18 cellular contexts compared by ENCODE assay signal in genomic region chr2:159549234-159549633, GRCh38.
DNase-seq lines count a peak whose midpoint lies in the region; ATAC-seq and TF ChIP-seq lines count a peak whose summit lies in the region.
"Had no signal": no experiment of that assay in that cellular context is flagged by ENCODE, and none has a peak within 500 bp of the region (broad histone marks: within the 10 kb centered on the region; RNA-seq: fewer than 3 reads in every experiment).

No MANE protein-coding gene starts in this region.

- no peak overlapping the region for H3K4me3 Mint-ChIP-seq in WTC11
- H3K4me3 Mint-ChIP-seq in activated T-helper 1 cell treated with anti-CD3 and anti-CD28 coated beads, Interleukin-12 subunit alpha, Interleukin-12 subunit beta, Interleukin-2, Interleukin-4 antibody, amounts not matched to agents 30 ng/mL and 10 ng/mL and 1 ng/mL, durations not matched to agents 14 hours and 24 hours and 36 hours, result no peak overlapping the region
- H3K4me3 Mint-ChIP-seq: activated naive CD4-positive, alpha-beta T cell treated with anti-CD3 and anti-CD28 coated beads, Interleukin-2, amount 10 ng/mL, durations not matched to agents 7 days and 5 days; central memory CD8-positive, alpha-beta T cell; natural killer cell treated with Interleukin-12 subunit alpha and Interleukin-12 subunit beta and Interleukin-15 and Interleukin-18, amount 100 ng/mL, for 72 hours; T-helper 17 cell had no signal

- ATAC-seq in WTC11, result no peak
- ATAC-seq in right lobe of liver, result no peak
- ATAC-seq: natural killer cell treated with Interleukin-12 subunit alpha and Interleukin-12 subunit beta and Interleukin-15 and Interleukin-18, amount 100 ng/mL, for 72 hours; T-helper 17 cell had no signal

- POLR2A ChIA-PET in GM10248 (lab: Yijun Ruan, JAX), result interaction anchor here (0.7 kb wide), 1 partner anchor 193 kb away, joined by 3 read pairs; no protein-coding TSS in a partner anchor
- POLR2A ChIA-PET in WTC11 (lab: Charles Lee), result no interaction called here

- H3K36me3 Mint-ChIP-seq in WTC11, result peaks cover 3% of the 10 kb centered on the region; the same call in 1 of the 2 replicates
- H3K36me3 Mint-ChIP-seq in activated T-helper 1 cell treated with anti-CD3 and anti-CD28 coated beads, Interleukin-12 subunit alpha, Interleukin-12 subunit beta, Interleukin-2, Interleukin-4 antibody, amounts not matched to agents 30 ng/mL and 10 ng/mL and 1 ng/mL, durations not matched to agents 14 hours and 24 hours and 36 hours (ENCODE audit: low read depth), result no peaks in the 10 kb centered on the region
- H3K36me3 Mint-ChIP-seq: activated naive CD4-positive, alpha-beta T cell treated with anti-CD3 and anti-CD28 coated beads, Interleukin-2, amount 10 ng/mL, durations not matched to agents 7 days and 5 days; natural killer cell treated with Interleukin-12 subunit alpha and Interleukin-12 subunit beta and Interleukin-15 and Interleukin-18, amount 100 ng/mL, for 72 hours had no signal

- no peaks in the 10 kb centered on the region for H3K4me1 ChIP-seq in effector memory CD4-positive, alpha-beta T cell (ENCODE audit: control insufficient read depth, insufficient read depth, low read length, poor library complexity, severe bottlenecking)
- no peaks in the 10 kb centered on the region for H3K4me1 ChIP-seq in right lobe of liver

- 84% methylated on average over 6 of the region's 6 CpGs for WGBS in right lobe of liver (ENCODE audit: insufficient coverage, low coverage, low lambda C conversion rate, missing lambda C conversion rate)

- H3K27ac Mint-ChIP-seq in WTC11, result peak overlapping the region; percentile 23; the same call in 1 of the 2 replicates
- no peak overlapping the region for H3K27ac Mint-ChIP-seq in activated T-helper 1 cell treated with anti-CD3 and anti-CD28 coated beads, Interleukin-12 subunit alpha, Interleukin-12 subunit beta, Interleukin-2, Interleukin-4 antibody, amounts not matched to agents 30 ng/mL and 10 ng/mL and 1 ng/mL, durations not matched to agents 14 hours and 24 hours and 36 hours
- H3K27ac Mint-ChIP-seq: activated naive CD4-positive, alpha-beta T cell treated with anti-CD3 and anti-CD28 coated beads, Interleukin-2, amount 10 ng/mL, durations not matched to agents 7 days and 5 days; natural killer cell treated with Interleukin-12 subunit alpha and Interleukin-12 subunit beta and Interleukin-15 and Interleukin-18, amount 100 ng/mL, for 72 hours; T-helper 17 cell had no signal

- TF ChIP-seq CTCF in GM10248 (IDR thresholded peaks at IDR 0.05; ENCODE audit: control extremely low read depth, extremely low read depth, low read depth, missing control alignments), result no peak
- TF ChIP-seq CTCF in NB4 (IDR thresholded peaks at IDR 0.05; ENCODE audit: low read depth, low read length), result no peak
- TF ChIP-seq CTCF in WTC11 (IDR thresholded peaks at IDR 0.05), result no peak
- TF ChIP-seq CTCF in right lobe of liver (IDR thresholded peaks at IDR 0.05), result no peak

- CTCF ChIA-PET in GM10248 (lab: Yijun Ruan, JAX), result interaction anchor here (0.8 to 1.9 kb wide), 4 partner anchors 10 to 19 kb away, joined by 3 to 6 read pairs (median 4); no protein-coding TSS in a partner anchor
- CTCF ChIA-PET in WTC11 (lab: Charles Lee), result interaction anchor here (0.7 to 1.0 kb wide), 3 partner anchors 8 to 366 kb away, joined by 3 to 8 read pairs (median 6); no protein-coding TSS in a partner anchor

- peak; percentile 13 for DNase-seq in GM10248 (ENCODE audit: extremely low spot score)
- DNase-seq in NB4 (ENCODE audit: low read depth), result peak; percentile 42
- no peak for DNase-seq in WTC11 (ENCODE audit: low spot score)
- peak; percentile 27 for DNase-seq in glomerular endothelial cell (ENCODE audit: extremely low read depth, low read depth, low spot score)
- no peak for DNase-seq in effector memory CD4-positive, alpha-beta T cell
- no peak for DNase-seq in right lobe of liver
- no peak for DNase-seq in activated T-helper 1 cell treated with anti-CD3 and anti-CD28 coated beads, Interleukin-12 subunit alpha, Interleukin-12 subunit beta, Interleukin-2, Interleukin-4 antibody, amounts not matched to agents 30 ng/mL and 10 ng/mL and 1 ng/mL, durations not matched to agents 14 hours and 24 hours and 36 hours (ENCODE audit: low spot score)
- no peak for DNase-seq in NCI-H1048 (lab: John Stamatoyannopoulos, UW)
- DNase-seq: activated CD8-positive, alpha-beta memory T cell treated with anti-CD3 and anti-CD28 coated beads, Interleukin-2, amount 50 U/mL, for 4 hours; activated naive CD4-positive, alpha-beta T cell treated with anti-CD3 and anti-CD28 coated beads, Interleukin-2, amount 10 ng/mL, durations not matched to agents 7 days and 5 days; Calu3; glutamatergic neuron; NCI-H2081 treated with DMSO at 0.1 percent for 48 hours; NCI-H526 treated with DMSO at 0.1 percent for 48 hours; T-helper 17 cell had no signal

- intact Hi-C loops in right lobe of liver (cut with DNase I), result no loop called here
- intact Hi-C loops in activated T-helper 1 cell treated with anti-CD3 and anti-CD28 coated beads, Interleukin-12 subunit alpha, Interleukin-12 subunit beta, Interleukin-2, Interleukin-4 antibody, amounts not matched to agents 30 ng/mL and 10 ng/mL and 1 ng/mL, durations not matched to agents 14 hours and 24 hours and 36 hours (cut with micrococcal nuclease), result no loop called here

- no peaks in the 10 kb centered on the region for H3K27me3 ChIP-seq in effector memory CD4-positive, alpha-beta T cell (replicated peaks; ENCODE audit: control insufficient read depth, insufficient read depth, low read length, poor library complexity, severe bottlenecking)
- no peaks in the 10 kb centered on the region for H3K27me3 ChIP-seq in right lobe of liver

- no peak for TF ChIP-seq POLR2A in NB4 (IDR thresholded peaks at IDR 0.05; ENCODE audit: extremely low read depth, insufficient read length)
- TF ChIP-seq POLR2A in right lobe of liver (IDR thresholded peaks at IDR 0.05), result no peak

- H3K27ac ChIP-seq in effector memory CD4-positive, alpha-beta T cell (ENCODE audit: insufficient read depth, low read length, poor library complexity, severe bottlenecking), result no peak overlapping the region
- no peak overlapping the region for H3K27ac ChIP-seq in right lobe of liver

- no peak overlapping the region for H3K4me3 ChIP-seq in NB4 (ENCODE audit: low read depth, low read length)
- no peak overlapping the region for H3K4me3 ChIP-seq in effector memory CD4-positive, alpha-beta T cell (ENCODE audit: insufficient read depth, low read depth, low read length, poor library complexity, severe bottlenecking)
- no peak overlapping the region for H3K4me3 ChIP-seq in right lobe of liver
- H3K4me3 ChIP-seq: lung had no signal

- H3K27me3 Mint-ChIP-seq in WTC11 (ENCODE audit: low read depth), result no peaks in the 10 kb centered on the region
- no peaks in the 10 kb centered on the region for H3K27me3 Mint-ChIP-seq in activated T-helper 1 cell treated with anti-CD3 and anti-CD28 coated beads, Interleukin-12 subunit alpha, Interleukin-12 subunit beta, Interleukin-2, Interleukin-4 antibody, amounts not matched to agents 30 ng/mL and 10 ng/mL and 1 ng/mL, durations not matched to agents 14 hours and 24 hours and 36 hours (ENCODE audit: insufficient read depth)
- H3K27me3 Mint-ChIP-seq: activated naive CD4-positive, alpha-beta T cell treated with anti-CD3 and anti-CD28 coated beads, Interleukin-2, amount 10 ng/mL, durations not matched to agents 7 days and 5 days; natural killer cell treated with Interleukin-12 subunit alpha and Interleukin-12 subunit beta and Interleukin-15 and Interleukin-18, amount 100 ng/mL, for 72 hours; T-helper 17 cell had no signal

- no peaks in the 10 kb centered on the region for H3K9me3 ChIP-seq in effector memory CD4-positive, alpha-beta T cell (ENCODE audit: control insufficient read depth, low read length)
- no peaks in the 10 kb centered on the region for H3K9me3 ChIP-seq in right lobe of liver

- peaks cover 22% of the 10 kb centered on the region for H3K4me1 Mint-ChIP-seq in WTC11
- no peaks in the 10 kb centered on the region for H3K4me1 Mint-ChIP-seq in activated T-helper 1 cell treated with anti-CD3 and anti-CD28 coated beads, Interleukin-12 subunit alpha, Interleukin-12 subunit beta, Interleukin-2, Interleukin-4 antibody, amounts not matched to agents 30 ng/mL and 10 ng/mL and 1 ng/mL, durations not matched to agents 14 hours and 24 hours and 36 hours (ENCODE audit: low read depth)
- H3K4me1 Mint-ChIP-seq: central memory CD8-positive, alpha-beta T cell had no signal

- H3K36me3 ChIP-seq in effector memory CD4-positive, alpha-beta T cell (ENCODE audit: control insufficient read depth, insufficient read depth, low read length), result no peaks in the 10 kb centered on the region
- no peaks in the 10 kb centered on the region for H3K36me3 ChIP-seq in right lobe of liver

- no peaks in the 10 kb centered on the region for H3K9me3 Mint-ChIP-seq in WTC11
- H3K9me3 Mint-ChIP-seq in activated T-helper 1 cell treated with anti-CD3 and anti-CD28 coated beads, Interleukin-12 subunit alpha, Interleukin-12 subunit beta, Interleukin-2, Interleukin-4 antibody, amounts not matched to agents 30 ng/mL and 10 ng/mL and 1 ng/mL, durations not matched to agents 14 hours and 24 hours and 36 hours, result no peaks in the 10 kb centered on the region
- H3K9me3 Mint-ChIP-seq: activated naive CD4-positive, alpha-beta T cell treated with anti-CD3 and anti-CD28 coated beads, Interleukin-2, amount 10 ng/mL, durations not matched to agents 7 days and 5 days; central memory CD8-positive, alpha-beta T cell; natural killer cell treated with Interleukin-12 subunit alpha and Interleukin-12 subunit beta and Interleukin-15 and Interleukin-18, amount 100 ng/mL, for 72 hours had no signal

Comparison
In these comparisons a context has a peak if more than half of its experiments do, and no peak if none do; other contexts are left out.
1. DNase-seq: peak in GM10248 (single experiment), NB4 (single experiment) and glomerular endothelial cell (single experiment); none in WTC11 (single experiment), effector memory CD4-positive, alpha-beta T cell (0 of 3), right lobe of liver (0 of 3), activated T-helper 1 cell treated with anti-CD3 and anti-CD28 coated beads, Interleukin-12 subunit alpha, Interleukin-12 subunit beta, Interleukin-2, Interleukin-4 antibody, amounts not matched to agents 30 ng/mL and 10 ng/mL and 1 ng/mL, durations not matched to agents 14 hours and 24 hours and 36 hours (single experiment) and NCI-H1048 (single experiment).